ENCODE assay signal across 21 cellular contexts in the genomic region with DNA sequence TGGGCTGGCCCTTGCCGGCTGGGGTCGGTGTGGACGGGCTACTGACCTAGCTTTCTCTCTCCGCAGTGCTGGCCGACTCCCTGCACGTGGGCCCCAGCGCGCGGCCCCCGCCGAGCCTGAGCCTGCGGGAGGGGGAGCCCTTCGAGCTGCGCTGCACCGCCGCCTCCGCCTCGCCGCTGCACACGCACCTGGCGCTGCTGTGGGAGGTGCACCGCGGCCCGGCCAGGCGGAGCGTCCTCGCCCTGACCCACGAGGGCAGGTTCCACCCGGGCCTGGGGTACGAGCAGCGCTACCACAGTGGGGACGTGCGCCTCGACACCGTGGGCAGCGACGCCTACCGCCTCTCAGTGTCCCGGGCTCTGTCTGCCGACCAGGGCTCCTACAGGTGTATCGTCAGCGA. TPM values are rescaled to one million over a fixed set of nuclear protein-coding genes. Genes with fewer than 3 reads are reported as not detected.
A peak's percentile ranks its signal among the peaks of the same experiment; 100 is the strongest.
DNase-seq lines count a peak whose midpoint lies in the region; ATAC-seq, FAIRE-seq and TF ChIP-seq lines count a peak whose summit lies in the region.
"Had no signal": no experiment of that assay in that cellular context is flagged by ENCODE, and none has a peak within 500 bp of the region (broad histone marks: within the 10 kb centered on the region; RNA-seq: fewer than 3 reads in every experiment).

No MANE protein-coding gene starts in this region.

- H2AFZ ChIP-seq in K562 (ENCODE audit: low read depth, low read length) (no peak overlapping the region), neuronal stem cell (ENCODE audit: low read length) (no peak overlapping the region)
- H2AFZ ChIP-seq: GM23248 had no signal

- no peaks in the 10 kb centered on the region for H3K79me1 ChIP-seq in neuronal stem cell (ENCODE audit: low read depth, low read length)

- no peak overlapping the region for H3K4ac ChIP-seq in neuronal stem cell (ENCODE audit: low read length)

- H2BK15ac ChIP-seq in neuronal stem cell (ENCODE audit: low read length) = no peak overlapping the region

- H3K79me2 ChIP-seq in K562 (ENCODE audit: control insufficient read depth, insufficient read depth, low read length) = no peaks in the 10 kb centered on the region

- peak overlapping the region; percentile 2 for H3K18ac ChIP-seq in neuronal stem cell (ENCODE audit: low read length)

- H3K23ac ChIP-seq in neuronal stem cell (ENCODE audit: low read depth, low read length, poor library complexity) = peak overlapping the region; percentile 10

- no TSS peak for BruUV-seq in K562 (replicated peaks; lab: Mats Ljungman, UMichigan)

- WGBS in K562 (ENCODE audit: insufficient coverage, low coverage, missing lambda C conversion rate) = 97% methylated on average over 21 of the region's 42 CpGs
- WGBS in neuronal stem cell (ENCODE audit: extremely low coverage in 2 of 2, insufficient read length in 2 of 2, insufficient replicate concordance in 1 of 2), 2 donors = no CpG with 5 or more reads among the region's 42 CpGs

- CTCF ChIA-PET in K562 (lab: Yijun Ruan, JAX; ENCODE audit: low intra/inter-chr PET ratio) = no interaction called here

- intact Hi-C loops in natural killer cell (cut with micrococcal nuclease) = no loop called here
- intact Hi-C loops in K562 (cut with micrococcal nuclease) = no loop called here
- intact Hi-C loops in upper lobe of right lung (cut with DNase I) = no loop called here

- no peak for TF ChIP-seq CTCF in natural killer cell (IDR thresholded peaks at IDR 0.05)
- no peak for TF ChIP-seq CTCF in K562 (IDR thresholded peaks at IDR 0.05 in 2 of 3, conservative IDR thresholded peaks at IDR 0.05 in 1 of 3; ENCODE audit: insufficient read depth in 2 of 3, low read depth in 1 of 3, low read length in 3 of 3)
- no peak for TF ChIP-seq CTCF in upper lobe of right lung (IDR thresholded peaks at IDR 0.05)

- no peaks in the 10 kb centered on the region for H3K9me3 Mint-ChIP-seq in natural killer cell treated with Interleukin-12 subunit alpha and Interleukin-12 subunit beta and Interleukin-15 and Interleukin-18, amount 100 ng/mL, for 72 hours
- H3K9me3 Mint-ChIP-seq in natural killer cell = no peaks in the 10 kb centered on the region
- H3K9me3 Mint-ChIP-seq: CD4-positive, alpha-beta T cell; HFFc6 had no signal

- H2BK120ac ChIP-seq in neuronal stem cell (ENCODE audit: low read depth, low read length) = no peak overlapping the region

- no peak for TF ChIP-seq RAD21 in K562 (CRISPR knock-in tag; conservative IDR thresholded peaks at IDR 0.05 in 1 of 2, IDR thresholded peaks at IDR 0.05 in 1 of 2)

- in situ Hi-C loops in K562 (cut with MboI) = no loop called here

- H4K20me1 ChIP-seq in K562 (replicated peaks; ENCODE audit: control insufficient read depth, insufficient read depth, low read length) = no peaks in the 10 kb centered on the region

- H3K14ac ChIP-seq in neuronal stem cell (ENCODE audit: low read length) = no peak overlapping the region

- no peaks in the 10 kb centered on the region for H3K9me1 ChIP-seq in K562 (ENCODE audit: control insufficient read depth, insufficient read depth, low read length)

- H3K4me1 Mint-ChIP-seq in natural killer cell treated with Interleukin-12 subunit alpha and Interleukin-12 subunit beta and Interleukin-15 and Interleukin-18, amount 100 ng/mL, for 72 hours (ENCODE audit: low read depth in 2 of 2) = no peaks in the 10 kb centered on the region
- peaks cover 0 to 6% of the 10 kb centered on the region in 2 donors for H3K4me1 Mint-ChIP-seq in natural killer cell

- H3K36me3 ChIP-seq in K562 (ENCODE audit: control insufficient read depth, insufficient read depth, low read length) (peaks cover 63% of the 10 kb centered on the region), neuronal stem cell (replicated peaks in 1 of 2; ENCODE audit: control insufficient read depth in 2 of 2, insufficient read depth in 2 of 2, low read length in 2 of 2) (peaks cover 15 to 80% of the 10 kb centered on the region in 2 donors), upper lobe of right lung (no peaks in the 10 kb centered on the region)

- FAIRE-seq in K562 (lab: Jason Lieb, UNC) (no peak), GM19239 (lab: Jason Lieb, UNC) (no peak)
- FAIRE-seq: D721Med, H54 had no signal

- H3K27ac Mint-ChIP-seq in natural killer cell treated with Interleukin-12 subunit alpha and Interleukin-12 subunit beta and Interleukin-15 and Interleukin-18, amount 100 ng/mL, for 72 hours = no peak overlapping the region
- no peak overlapping the region for H3K27ac Mint-ChIP-seq in natural killer cell
- H3K27ac Mint-ChIP-seq: HFFc6 had no signal

- peaks cover 0 to 4% of the 10 kb centered on the region in 2 experiments; a peak in 2 of 5 replicates for H3K4me1 ChIP-seq in K562 (replicated peaks in 1 of 2; ENCODE audit: control insufficient read depth in 2 of 2, insufficient read depth in 2 of 2, low read length in 2 of 2)
- peaks cover 6 to 9% of the 10 kb centered on the region in 2 donors for H3K4me1 ChIP-seq in neuronal stem cell (ENCODE audit: control insufficient read depth in 2 of 2, insufficient read depth in 1 of 2, low read depth in 1 of 2, low read length in 2 of 2)
- no peaks in the 10 kb centered on the region for H3K4me1 ChIP-seq in upper lobe of right lung
- H3K4me1 ChIP-seq: Caco-2 had no signal

- peak; percentile 13 to 44 for ATAC-seq in natural killer cell treated with Interleukin-12 subunit alpha and Interleukin-12 subunit beta and Interleukin-15 and Interleukin-18, amount 100 ng/mL, for 72 hours
- ATAC-seq in natural killer cell (no peak), K562 (no peak), upper lobe of right lung (peak; percentile 11)
- ATAC-seq: HCT116 had no signal

- TF ChIP-seq EP300 in K562 (IDR thresholded peaks at IDR 0.05; ENCODE audit: low read length) = no peak

- H3K27me3 ChIP-seq in K562 (ENCODE audit: control insufficient read depth in 2 of 2, insufficient read depth in 2 of 2, low read length in 2 of 2) (no peaks in the 10 kb centered on the region), neuronal stem cell (ENCODE audit: control insufficient read depth in 3 of 3, insufficient read depth in 3 of 3, low read depth in 1 of 3, low read length in 3 of 3) (no peaks in the 10 kb centered on the region), upper lobe of right lung (no peaks in the 10 kb centered on the region)

- H3K4me3 ChIP-seq in K562 (no peak overlapping the region), neuronal stem cell (ENCODE audit: low read length in 2 of 2) (no peak overlapping the region), upper lobe of right lung (no peak overlapping the region)
- H3K4me3 ChIP-seq: GM23248 had no signal

- no peaks in the 10 kb centered on the region for H3K27me3 Mint-ChIP-seq in natural killer cell treated with Interleukin-12 subunit alpha and Interleukin-12 subunit beta and Interleukin-15 and Interleukin-18, amount 100 ng/mL, for 72 hours
- H3K27me3 Mint-ChIP-seq in natural killer cell (ENCODE audit: low read depth in 2 of 2) = peaks cover 0 to 2% of the 10 kb centered on the region in 2 donors
- H3K27me3 Mint-ChIP-seq: CD4-positive, alpha-beta T cell had no signal

- no peak overlapping the region for H4K91ac ChIP-seq in neuronal stem cell (ENCODE audit: low read depth, low read length, poor library complexity)

- no peaks in the 10 kb centered on the region for H3K36me3 Mint-ChIP-seq in natural killer cell treated with Interleukin-12 subunit alpha and Interleukin-12 subunit beta and Interleukin-15 and Interleukin-18, amount 100 ng/mL, for 72 hours
- no peaks in the 10 kb centered on the region for H3K36me3 Mint-ChIP-seq in natural killer cell

- H3K9me3 ChIP-seq in K562 (replicated peaks; ENCODE audit: control insufficient read depth, insufficient read depth, low read depth, low read length) (no peaks in the 10 kb centered on the region), neuronal stem cell (replicated peaks in 1 of 2; ENCODE audit: control insufficient read depth in 2 of 2, insufficient read depth in 1 of 2, low read depth in 1 of 2, low read length in 2 of 2) (no peaks in the 10 kb centered on the region), upper lobe of right lung (no peaks in the 10 kb centered on the region)
- H3K9me3 ChIP-seq: Caco-2 had no signal

- H3K9ac ChIP-seq in K562 (ENCODE audit: insufficient read depth in 1 of 2, low read depth in 2 of 2, low read length in 2 of 2) (no peak overlapping the region), neuronal stem cell (ENCODE audit: low read depth, low read length, poor library complexity) (no peak overlapping the region)
- H3K9ac ChIP-seq: GM23248 had no signal

- no peak overlapping the region for H3K4me3 Mint-ChIP-seq in natural killer cell treated with Interleukin-12 subunit alpha and Interleukin-12 subunit beta and Interleukin-15 and Interleukin-18, amount 100 ng/mL, for 72 hours
- no peak overlapping the region for H3K4me3 Mint-ChIP-seq in natural killer cell
- H3K4me3 Mint-ChIP-seq: CD4-positive, alpha-beta T cell; HFFc6 had no signal

- TF ChIP-seq POLR2A in K562 (conservative IDR thresholded peaks at IDR 0.05) = no peak

- H2BK12ac ChIP-seq in neuronal stem cell (ENCODE audit: low read length) = no peak overlapping the region

- H4K8ac ChIP-seq in neuronal stem cell (ENCODE audit: low read depth, low read length) = no peak overlapping the region

- H3K27ac ChIP-seq in K562 (ENCODE audit: extremely low read depth, low read depth, low read length) = no peak overlapping the region
- H3K27ac ChIP-seq in neuronal stem cell (replicated peaks; ENCODE audit: low read length) = no peak overlapping the region
- no peak overlapping the region for H3K27ac ChIP-seq in upper lobe of right lung
- H3K27ac ChIP-seq: C4-2B, GM23248, HL-60 had no signal

- H3K4me2 ChIP-seq in K562 (ENCODE audit: insufficient read depth, low read length) = no peak overlapping the region
- no peak overlapping the region for H3K4me2 ChIP-seq in neuronal stem cell (ENCODE audit: insufficient read depth, low read length, poor library complexity, severe bottlenecking)

- POLR2A ChIA-PET in K562 (lab: Yijun Ruan, JAX) = no interaction called here

- no peak overlapping the region for H2BK5ac ChIP-seq in neuronal stem cell (ENCODE audit: low read length)

- H2AK5ac ChIP-seq in neuronal stem cell (ENCODE audit: low read depth, low read length) = no peak overlapping the region

- DNase-seq in natural killer cell treated with Interleukin-12 subunit alpha and Interleukin-12 subunit beta and Interleukin-15 and Interleukin-18, amount 100 ng/mL, for 72 hours (ENCODE audit: low spot score) = no peak
- DNase-seq in natural killer cell (no peak), K562 (ENCODE audit: extremely low read depth in 1 of 4, low spot score in 3 of 4) (no peak), neuronal stem cell (ENCODE audit: low spot score) (no peak), upper lobe of right lung (no peak), GDM1 (lab: John Stamatoyannopoulos, UW) (no peak), GM19239 (ENCODE audit: insufficient read length, low spot score) (no peak)
- no peak for DNase-seq in stimulated activated CD4-positive, alpha-beta T cell treated with anti-CD3 and anti-CD28 coated beads, Interleukin-4, amount 100 ng/mL, for 1 hour
- DNase-seq: Caco-2; CD4-positive, alpha-beta T cell; DMS153; DMS79; GF-D8; GM23248; HFFc6 had no signal

RNA-seq across cellular contexts. Expression of gene PTGFRN, which starts 34.9 kb away (rescaled TPM):
- total RNA-seq in natural killer cell treated with Interleukin-12 subunit alpha and Interleukin-12 subunit beta and Interleukin-15 and Interleukin-18, amount 100 ng/mL, for 72 hours = 1 to 10 TPM; 2.2 to 6.4 TPM
- total RNA-seq in natural killer cell (1 to 10 TPM in 1 of 3 donors, under 1 TPM in 2; 0.71 to 1.4 (median 0.79) TPM), K562 (2014; rRNA removed) (22.4 and 26.2 TPM in 2 replicates), K562 (2014; rRNA removed; fragmentation: Illumina TruSeq; extraction: Trizol) (22.5 and 24.9 TPM in 2 replicates), K562 (2015; rRNA removed; fragmentation: Illumina TruSeq; extraction: Trizol) (26.2 and 27.1 TPM in 2 replicates), K562 (2021) (29.7 and 33.1 TPM in 2 replicates), upper lobe of right lung (31.2 TPM)
- 38.9 and 44.3 TPM in 2 replicates for total RNA-seq in K562 (2011; cell fraction: chromatin; rRNA removed; ENCODE audit: low replicate concordance)
- 39.0 and 41.6 TPM in 2 replicates for total RNA-seq in K562 (2011; cell fraction: nucleolus; rRNA removed)
- 49.9 and 52.4 TPM in 2 replicates for total RNA-seq in K562 (2011; cell fraction: nucleoplasm; rRNA removed)
- polyA plus RNA-seq in K562 (2011; rRNA removed) (25.7 and 25.8 TPM in 2 replicates), K562 (2014; fragmentation: Illumina TruSeq; extraction: Trizol) (21.0 and 21.3 TPM in 2 replicates), K562 (2014; fragmentation: Nextera tagmentation; extraction: Ambion mirVana) (10 to 100 TPM; 17.3 to 26.5 TPM), K562 (2014; rRNA removed) (19.4 and 28.1 TPM in 2 replicates)
- polyA plus RNA-seq in K562 (2011; cell fraction: cytosol; rRNA removed) = 14.4 and 19.7 TPM in 2 replicates
- polyA plus RNA-seq in K562 (2011; cell fraction: nucleus; rRNA removed) = 16.7 and 18.7 TPM in 2 replicates
- 26.2 and 27.1 TPM in 2 replicates for polyA plus RNA-seq in K562 (2012)
- polyA minus RNA-seq in K562 (2011; rRNA and poly(A)+ RNA removed) = 36.8 and 45.4 TPM in 2 replicates
- 24.8 and 26.2 TPM in 2 replicates for polyA minus RNA-seq in K562 (2011; cell fraction: cytosol; rRNA and poly(A)+ RNA removed)
- polyA minus RNA-seq in K562 (2011; cell fraction: nucleus; rRNA and poly(A)+ RNA removed) = 20.2 and 29.7 TPM in 2 replicates
- polyA plus RNA-seq in neuronal stem cell (2013, experiment 1 of 2) = 44.9 TPM
- 40.5 TPM for polyA plus RNA-seq in neuronal stem cell (2013, experiment 2 of 2)

RNA-seq across cellular contexts. Expression of gene CD101, which starts 56.9 kb away (rescaled TPM):
- total RNA-seq in natural killer cell treated with Interleukin-12 subunit alpha and Interleukin-12 subunit beta and Interleukin-15 and Interleukin-18, amount 100 ng/mL, for 72 hours = 1 to 10 TPM; 1.4 to 2.3 TPM
- total RNA-seq in natural killer cell = 1 to 10 TPM in 2 of 3 donors, under 1 TPM in 1; 0.82 to 3.1 (median 2.5) TPM
- 0.23 and 1.2 TPM in 2 replicates for total RNA-seq in K562 (2011; cell fraction: chromatin; rRNA removed; ENCODE audit: low replicate concordance)
- total RNA-seq in K562 (2011; cell fraction: nucleolus; rRNA removed) = 0.17 and 0.26 TPM in 2 replicates
- 0.23 and 0.66 TPM in 2 replicates for total RNA-seq in K562 (2011; cell fraction: nucleoplasm; rRNA removed)
- 0.18 and 0.20 TPM in 2 replicates for total RNA-seq in K562 (2014; rRNA removed)
- 0.18 and 0.32 TPM in 2 replicates for total RNA-seq in K562 (2014; rRNA removed; fragmentation: Illumina TruSeq; extraction: Trizol)
- 0.53 and 1.0 TPM in 2 replicates for total RNA-seq in K562 (2015; rRNA removed; fragmentation: Illumina TruSeq; extraction: Trizol)
- 0.35 and 0.36 TPM in 2 replicates for total RNA-seq in K562 (2021)
- polyA plus RNA-seq in K562 (2011; rRNA removed) = 0.35 and 0.77 TPM in 2 replicates
- 0.01 and 0.06 TPM in 2 replicates for polyA plus RNA-seq in K562 (2011; cell fraction: cytosol; rRNA removed)
- polyA plus RNA-seq in K562 (2011; cell fraction: nucleus; rRNA removed) = 0.21 and 0.90 TPM in 2 replicates
- polyA plus RNA-seq in K562 (2012) = 0.22 and 0.51 TPM in 2 replicates
- polyA plus RNA-seq in K562 (2014; fragmentation: Illumina TruSeq; extraction: Trizol) = 0.79 and 1.1 TPM in 2 replicates
- under 1 TPM; 0.18 to 0.20 TPM for polyA plus RNA-seq in K562 (2014; fragmentation: Nextera tagmentation; extraction: Ambion mirVana)
- 0.04 and 0.08 TPM in 2 replicates for polyA plus RNA-seq in K562 (2014; rRNA removed)
- 0.28 and 0.90 TPM in 2 replicates for polyA minus RNA-seq in K562 (2011; rRNA and poly(A)+ RNA removed)
- 0.29 TPM in 1 of 2 replicates, not detected in the other for polyA minus RNA-seq in K562 (2011; cell fraction: cytosol; rRNA and poly(A)+ RNA removed)
- 0.40 and 1.00 TPM in 2 replicates for polyA minus RNA-seq in K562 (2011; cell fraction: nucleus; rRNA and poly(A)+ RNA removed)
- 0.66 TPM for polyA plus RNA-seq in neuronal stem cell (2013, experiment 1 of 2)
- polyA plus RNA-seq in neuronal stem cell (2013, experiment 2 of 2) = 0.43 TPM
- 37.4 TPM for total RNA-seq in upper lobe of right lung
- total RNA-seq: A172, GM23248, HFFc6 had no signal
- polyA plus RNA-seq: GM23248 had no signal

Comparison
In these comparisons a context has a peak if more than half of its experiments do, and no peak if none do; other contexts are left out.
1. ATAC-seq: peak in natural killer cell treated with Interleukin-12 subunit alpha and Interleukin-12 subunit beta and Interleukin-15 and Interleukin-18, amount 100 ng/mL, for 72 hours (2 of 2) and upper lobe of right lung (single experiment); none in natural killer cell (0 of 3) and K562 (single experiment).